In the genomic region with DNA sequence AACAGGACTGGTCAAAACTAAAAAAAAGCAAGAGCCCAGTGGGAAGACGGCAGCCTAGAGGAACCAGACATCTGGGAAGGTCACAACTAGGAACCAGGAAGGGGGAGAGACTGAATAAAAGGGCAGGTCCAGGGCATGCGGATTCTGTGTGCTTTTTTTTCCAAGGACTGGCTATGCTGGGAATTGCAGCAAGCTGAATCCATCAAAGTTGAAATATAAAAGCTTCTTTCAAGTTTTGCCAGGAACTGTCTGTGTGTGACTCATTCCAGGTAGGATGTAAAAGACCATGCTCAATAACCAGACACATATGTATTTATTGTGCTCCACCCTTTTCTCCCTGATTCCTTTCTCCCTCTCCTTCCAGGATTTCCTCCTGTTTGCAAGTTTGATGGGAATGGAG, we compare ENCODE assay signal across 18 cellular contexts. TPM values are rescaled to one million over a fixed set of nuclear protein-coding genes. Genes with fewer than 3 reads are reported as not detected.
A peak's percentile ranks its signal among the peaks of the same experiment; 100 is the strongest.
DNase-seq lines count a peak whose midpoint lies in the region; ATAC-seq, FAIRE-seq and TF ChIP-seq lines count a peak whose summit lies in the region.
"Had no signal": no experiment of that assay in that cellular context is flagged by ENCODE, and none has a peak within 500 bp of the region (broad histone marks: within the 10 kb centered on the region; RNA-seq: fewer than 3 reads in every experiment).

No MANE protein-coding gene starts in this region.

- 0 out of 2 replicates have a peak overlapping the region, but pooled peaks have one; percentile 47 for H2BK20ac ChIP-seq in IMR-90 (ENCODE audit: low read depth, low read length)

- H3K9me3 ChIP-seq in IMR-90 (ENCODE audit: control insufficient read depth, insufficient read depth, low read length) (no peaks in the 10 kb centered on the region), astrocyte (ENCODE audit: insufficient read depth, low read depth, low read length) (no peaks in the 10 kb centered on the region), T-helper 17 cell (ENCODE audit: control insufficient read depth, low read length, poor library complexity, severe bottlenecking) (no peaks in the 10 kb centered on the region)
- H3K9me3 ChIP-seq: testis had no signal

- TF ChIP-seq RAD21 in IMR-90 (IDR thresholded peaks at IDR 0.05; ENCODE audit: low read length): no peak

- H3K4me3 Mint-ChIP-seq in astrocyte (ENCODE audit: unreplicated experiment): no peak overlapping the region
- no peak overlapping the region for H3K4me3 Mint-ChIP-seq in T-helper 17 cell
- H3K4me3 Mint-ChIP-seq: CD4-positive, alpha-beta T cell; memory B cell; nephron had no signal

- H4K20me1 ChIP-seq in IMR-90 (ENCODE audit: insufficient read depth, low read length) (no peaks in the 10 kb centered on the region), astrocyte (ENCODE audit: insufficient read depth, low read length) (no peaks in the 10 kb centered on the region)

- peak; percentile 13 for DNase-seq in A172 (ENCODE audit: low spot score)
- no peak for DNase-seq in IMR-90
- DNase-seq in astrocyte (ENCODE audit: low read depth): peak; percentile 52
- DNase-seq in left colon: no peak
- no peak for DNase-seq in T-helper 17 cell
- no peak for DNase-seq in iPS-NIHi11 (ENCODE audit: low spot score)
- DNase-seq: CD4-positive, alpha-beta T cell; DMS79 treated with DMSO at 0.1 percent for 48 hours; kidney; NCI-H187 treated with DMSO at 0.1 percent for 48 hours; NCI-H510A; SHP77 treated with DMSO at 0.1 percent for 48 hours; testis had no signal

- H2AFZ ChIP-seq in IMR-90 (replicated peaks; ENCODE audit: low read length, poor library complexity) (no peak overlapping the region), astrocyte (ENCODE audit: low read depth, low read length) (no peak overlapping the region)

- H3K79me1 ChIP-seq in IMR-90 (ENCODE audit: low read depth in 1 of 2, low read length in 2 of 2): no peaks in the 10 kb centered on the region

- peak overlapping the region; percentile 41; the same call in 1 of the 3 replicates for H2BK15ac ChIP-seq in IMR-90 (ENCODE audit: low read depth, low read length)

- no peaks in the 10 kb centered on the region for H3K27me3 Mint-ChIP-seq in astrocyte (ENCODE audit: low read depth, unreplicated experiment)
- peaks cover 21% of the 10 kb centered on the region for H3K27me3 Mint-ChIP-seq in T-helper 17 cell
- H3K27me3 Mint-ChIP-seq: CD4-positive, alpha-beta T cell had no signal

- FAIRE-seq in astrocyte (lab: Jason Lieb, UNC): no peak
- FAIRE-seq: kidney had no signal

- POLR2A ChIA-PET in IMR-90 (lab: Charles Lee; ENCODE audit: unreplicated experiment): interaction anchor here (0.6 kb wide), 1 partner anchor 325 kb away, joined by 4 read pairs; no protein-coding TSS in a partner anchor

- peak overlapping the region in 1 of 2 experiments; percentile 55; a peak in 2 of 4 replicates for H4K8ac ChIP-seq in IMR-90 (ENCODE audit: low read depth in 2 of 2, low read length in 2 of 2)

- dilution Hi-C loops in IMR-90 (cut with HindIII; ENCODE audit: low sequenced_read_pairs, unreplicated experiment): no loop called here

- peak overlapping the region; percentile 77 for H2BK120ac ChIP-seq in IMR-90 (ENCODE audit: low read depth, low read length)

- H3K18ac ChIP-seq in IMR-90 (ENCODE audit: low read depth, low read length): peak overlapping the region; percentile 69; the same call in 1 of the 2 replicates

- in situ Hi-C loops in IMR-90 (cut with MboI; ENCODE audit: low sequenced_read_pairs): no loop called here

- H2BK5ac ChIP-seq in IMR-90 (ENCODE audit: low read depth, low read length, poor library complexity, severe bottlenecking): peak overlapping the region; percentile 70

- H3K4ac ChIP-seq in IMR-90 (ENCODE audit: low read depth, low read length): peak overlapping the region; percentile 39; the same call in 1 of the 2 replicates

- H3K9ac ChIP-seq in IMR-90 (ENCODE audit: low read depth, low read length) (no peak overlapping the region), astrocyte (ENCODE audit: low read length) (no peak overlapping the region)

- H3K27ac ChIP-seq in IMR-90 (ENCODE audit: insufficient read depth, low read length) (no peak overlapping the region), astrocyte (ENCODE audit: low read depth, low read length) (peak overlapping the region; percentile 19)
- H3K27ac ChIP-seq: testis had no signal

- TF ChIP-seq CTCF in IMR-90 (conservative IDR thresholded peaks at IDR 0.05; ENCODE audit: low read depth, low read length) (no peak), astrocyte (IDR thresholded peaks at IDR 0.05; ENCODE audit: insufficient read depth, low read depth, low read length) (no peak)

- no peak for ATAC-seq in IMR-90 (ENCODE audit: low read depth)
- peak; percentile 17 for ATAC-seq in left colon
- no peak for ATAC-seq in T-helper 17 cell
- no peak for ATAC-seq in GM21381 (IDR thresholded peaks at IDR 0.05; ENCODE audit: unreplicated experiment)
- ATAC-seq in HG02981 (IDR thresholded peaks at IDR 0.05; ENCODE audit: unreplicated experiment): no peak

- no CpG with 5 or more reads among the region's 2 CpGs for WGBS in IMR-90 (ENCODE audit: extremely low coverage in 2 of 2, insufficient read length in 1 of 2), 2 experiments

- H3K36me3 ChIP-seq in IMR-90 (ENCODE audit: control insufficient read depth, insufficient read depth, low read length) (no peaks in the 10 kb centered on the region), astrocyte (ENCODE audit: insufficient read depth, low read length) (no peaks in the 10 kb centered on the region)

- no peak overlapping the region for H3K4me2 ChIP-seq in IMR-90 (ENCODE audit: low read depth, low read length)
- peak overlapping the region; percentile 16 for H3K4me2 ChIP-seq in astrocyte (ENCODE audit: low read length)

- H3K4me1 Mint-ChIP-seq in astrocyte (ENCODE audit: low read depth, unreplicated experiment) (peaks cover 50% of the 10 kb centered on the region), T-helper 17 cell (peaks cover 4% of the 10 kb centered on the region)

- no peak for TF ChIP-seq POLR2A in IMR-90 (IDR thresholded peaks at IDR 0.05; ENCODE audit: low read depth, low read length)

- H3K36me3 Mint-ChIP-seq in astrocyte (ENCODE audit: low read depth, unreplicated experiment) (peaks cover 6% of the 10 kb centered on the region), T-helper 17 cell (ENCODE audit: low read depth) (no peaks in the 10 kb centered on the region)
- H3K36me3 Mint-ChIP-seq: memory B cell had no signal

- H3K9me3 Mint-ChIP-seq in astrocyte (ENCODE audit: unreplicated experiment): peaks cover 14% of the 10 kb centered on the region
- H3K9me3 Mint-ChIP-seq: CD4-positive, alpha-beta T cell; memory B cell had no signal

- BruUV-seq in IMR-90 (replicated peaks; lab: Mats Ljungman, UMichigan): no TSS peak

- peak overlapping the region; percentile 83 for H4K91ac ChIP-seq in IMR-90 (ENCODE audit: insufficient read depth, low read depth, low read length)

- H3K4me1 ChIP-seq in IMR-90 (ENCODE audit: control insufficient read depth, insufficient read depth, low read length): peaks cover 30% of the 10 kb centered on the region
- peaks cover 34% of the 10 kb centered on the region for H3K4me1 ChIP-seq in astrocyte (ENCODE audit: insufficient read depth, low read length)
- H3K4me1 ChIP-seq: testis had no signal

- H3K9me1 ChIP-seq in IMR-90 (ENCODE audit: insufficient read depth, low read length): peaks cover 13% of the 10 kb centered on the region

- no peaks in the 10 kb centered on the region for H3K79me2 ChIP-seq in astrocyte (ENCODE audit: insufficient read depth, low read length)

- peak overlapping the region; percentile 53; the same call in 1 of the 2 replicates for H2AK5ac ChIP-seq in IMR-90 (ENCODE audit: low read depth, low read length)

- no peaks in the 10 kb centered on the region for H3K27me3 ChIP-seq in IMR-90 (ENCODE audit: control insufficient read depth, insufficient read depth, low read length)
- H3K27me3 ChIP-seq in astrocyte (ENCODE audit: insufficient read depth, low read length): no peaks in the 10 kb centered on the region
- H3K27me3 ChIP-seq: testis had no signal

- no peak overlapping the region for H3K23ac ChIP-seq in IMR-90 (ENCODE audit: low read depth, low read length)

- intact Hi-C loops in IMR-90 (cut with micrococcal nuclease): loop anchor here (5.0 kb wide), 1 partner anchor 37 kb away; no protein-coding TSS in a partner anchor
- intact Hi-C loops in left colon (cut with DNase I, micrococcal nuclease): no loop called here

- CTCF ChIA-PET in IMR-90 (lab: Yijun Ruan, JAX): interaction anchor here (1.0 to 1.1 kb wide), 2 partner anchors 30 to 45 kb away, joined by 4 read pairs; no protein-coding TSS in a partner anchor

- H3K14ac ChIP-seq in IMR-90 (replicated peaks; ENCODE audit: low read depth, low read length): peak overlapping the region; percentile 17; the same call in 1 of the 2 replicates

- H3K27ac Mint-ChIP-seq in astrocyte (ENCODE audit: unreplicated experiment): peak overlapping the region; percentile 83
- no peak overlapping the region for H3K27ac Mint-ChIP-seq in T-helper 17 cell
- H3K27ac Mint-ChIP-seq: CD4-positive, alpha-beta T cell; memory B cell had no signal

- no peak overlapping the region for H2AK9ac ChIP-seq in IMR-90 (replicated peaks; ENCODE audit: low read depth, low read length, poor library complexity)

- H3K4me3 ChIP-seq in IMR-90 (ENCODE audit: insufficient read depth, low read depth, low read length): no peak overlapping the region
- no peak overlapping the region for H3K4me3 ChIP-seq in astrocyte (ENCODE audit: insufficient read depth, low read depth, low read length)
- H3K4me3 ChIP-seq: testis had no signal

- H3K56ac ChIP-seq in IMR-90 (ENCODE audit: extremely low read depth, insufficient read depth, low read length): no peak overlapping the region

- peak overlapping the region; percentile 27 for H4K5ac ChIP-seq in IMR-90 (ENCODE audit: low read depth, low read length)

TF ChIP-seq in IMR-90, 13 proteins besides CTCF, POLR2A, EP300 and RAD21 (continues in another document):
- TF ChIP-seq MXI1 (IDR thresholded peaks at IDR 0.05; ENCODE audit: borderline replicate concordance, low read depth, low read length) (no peak), RCOR1 (IDR thresholded peaks at IDR 0.05; ENCODE audit: insufficient replicate concordance, low read length) (no peak), MAFK (IDR thresholded peaks at IDR 0.05; ENCODE audit: low read depth, low read length) (no peak)
- TF ChIP-seq, protein P1, sequence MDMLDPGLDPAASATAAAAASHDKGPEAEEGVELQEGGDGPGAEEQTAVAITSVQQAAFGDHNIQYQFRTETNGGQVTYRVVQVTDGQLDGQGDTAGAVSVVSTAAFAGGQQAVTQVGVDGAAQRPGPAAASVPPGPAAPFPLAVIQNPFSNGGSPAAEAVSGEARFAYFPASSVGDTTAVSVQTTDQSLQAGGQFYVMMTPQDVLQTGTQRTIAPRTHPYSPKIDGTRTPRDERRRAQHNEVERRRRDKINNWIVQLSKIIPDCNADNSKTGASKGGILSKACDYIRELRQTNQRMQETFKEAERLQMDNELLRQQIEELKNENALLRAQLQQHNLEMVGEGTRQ (IDR thresholded peaks at IDR 0.05; ENCODE audit: low read depth, low read length): no peak

RNA-seq across cellular contexts. Expression of a gene that starts 47.9 kb away (rescaled TPM):
- total RNA-seq in A172 (2014; rRNA removed; shearing (Covaris generic)): 24.4 and 56.8 TPM in 2 replicates
- 387 and 406 TPM in 2 replicates for total RNA-seq in IMR-90 (2012; rRNA removed)
- polyA plus RNA-seq in IMR-90 (2012; rRNA removed): 356 and 418 TPM in 2 replicates
- 155 and 190 TPM in 2 replicates for polyA plus RNA-seq in IMR-90 (2012; cell fraction: cytosol; rRNA removed)
- 44.6 and 106 TPM in 2 replicates for polyA plus RNA-seq in IMR-90 (2012; cell fraction: nucleus; rRNA removed; ENCODE audit: low replicate concordance)
- 272 and 333 TPM in 2 replicates for total RNA-seq in astrocyte
- total RNA-seq in left colon: 10 to 100 TPM in 1 of 2 donors, 1 to 10 TPM in 1; 9.4 to 23.9 TPM
- not detected for total RNA-seq in T-helper 17 cell
- total RNA-seq: activated CD8-positive, alpha-beta memory T cell treated with anti-CD3 and anti-CD28 coated beads for 36 hours; CD4-positive, alpha-beta T cell had no signal

Comparison
In these comparisons a context has a peak if more than half of its experiments do, and no peak if none do; other contexts are left out.
1. DNase-seq: peak in A172 (single experiment) and astrocyte (single experiment); none in IMR-90 (single experiment), left colon (0 of 2), T-helper 17 cell (0 of 3) and iPS-NIHi11 (single experiment).
2. RNA of a gene that starts 47.9 kb away (total RNA-seq): 387 to 406 TPM in IMR-90, 272 to 333 TPM in astrocyte, 24.4 to 56.8 TPM in A172 and 9.4 to 23.9 TPM in left colon; not detected in T-helper 17 cell; every median in the first group is over 4 times any median in the second.